In genomic region chr10:71213761-71214440, GRCh38 we compare ENCODE assay signal across 8 cellular contexts. TPM values are rescaled to one million over a fixed set of nuclear protein-coding genes. Genes with fewer than 3 reads are reported as not detected.
DNase-seq lines count a peak whose midpoint lies in the region; ATAC-seq and FAIRE-seq lines count a peak whose summit lies in the region.

No MANE protein-coding gene starts in this region.

- peak; percentile 16 for FAIRE-seq in HTR-8/SVneo (lab: Jason Lieb, UNC)

- H3K9ac ChIP-seq in muscle layer of colon (ENCODE audit: low read length) = no peak overlapping the region

- ATAC-seq in HG02938 (IDR thresholded peaks at IDR 0.05; ENCODE audit: unreplicated experiment) = no peak
- ATAC-seq in stimulated activated naive B cell treated with anti-CD40 and anti-IgM and Interleukin-4, amounts not matched to agents 10 μg/mL and 1 μg/mL and 100 μg/mL, for 72 hours (replicated peaks) = no peak

- H3K9me3 ChIP-seq in muscle layer of colon (ENCODE audit: low read length) = no peaks in the 10 kb centered on the region

- H3K4me1 ChIP-seq in muscle layer of colon (ENCODE audit: insufficient read depth, low read length) = peaks cover 31% of the 10 kb centered on the region

- DNase-seq in ACHN (peak; percentile 26), HTR-8/SVneo (ENCODE audit: insufficient read length, low spot score) (no peak), dermis blood vessel endothelial cell (peak; percentile 44)
- DNase-seq in activated naive CD4-positive, alpha-beta T cell treated with anti-CD3 and anti-CD28 coated beads for 36 hours = no peak
- DNase-seq in stimulated activated naive B cell treated with anti-CD40 and anti-IgM and Interleukin-4, amounts not matched to agents 10 μg/mL and 1 μg/mL and 100 μg/mL, for 72 hours = no peak
- no peak for DNase-seq in activated T-cell treated with anti-CD3 and anti-CD28 coated beads, Interleukin-2, amount 50 U/mL, for 1 hour

- in situ Hi-C loops in ACHN (cut with HindIII; ENCODE audit: low pct_ligation_motif_present, low pct_unique_long_range_greater_than_20kb, low sequenced_read_pairs) = no loop called here

- peaks cover 8 to 21% of the 10 kb centered on the region in 2 donors for H3K27me3 ChIP-seq in muscle layer of colon (ENCODE audit: control insufficient read depth in 1 of 2, insufficient read depth in 2 of 2, low read length in 2 of 2)

- intact Hi-C loops in activated naive CD4-positive, alpha-beta T cell treated with anti-CD3 and anti-CD28 coated beads for 36 hours (cut with micrococcal nuclease) = loop anchor here (10.0 kb wide), 1 partner anchor 1639 kb away; the partner anchor contains the start of gene NEUROG3

- peak overlapping the region; percentile 47 to 58 for H3K4me3 ChIP-seq in muscle layer of colon (ENCODE audit: low read depth in 1 of 2, low read length in 2 of 2)

- H3K27me3 Mint-ChIP-seq in activated naive CD4-positive, alpha-beta T cell treated with anti-CD3 and anti-CD28 coated beads for 36 hours (ENCODE audit: low read depth) = peaks cover 64% of the 10 kb centered on the region
- peaks cover 64 to 91% of the 10 kb centered on the region in 2 donors for H3K27me3 Mint-ChIP-seq in stimulated activated naive B cell treated with anti-CD40 and anti-IgM and Interleukin-4, amounts not matched to agents 10 μg/mL and 1 μg/mL and 100 μg/mL, for 72 hours

- no peaks in the 10 kb centered on the region for H3K9me3 Mint-ChIP-seq in activated naive CD4-positive, alpha-beta T cell treated with anti-CD3 and anti-CD28 coated beads for 36 hours
- no peaks in the 10 kb centered on the region for H3K9me3 Mint-ChIP-seq in stimulated activated naive B cell treated with anti-CD40 and anti-IgM and Interleukin-4, amounts not matched to agents 10 μg/mL and 1 μg/mL and 100 μg/mL, for 72 hours

- H3K27ac Mint-ChIP-seq in activated naive CD4-positive, alpha-beta T cell treated with anti-CD3 and anti-CD28 coated beads for 36 hours = no peak overlapping the region
- H3K27ac Mint-ChIP-seq in stimulated activated naive B cell treated with anti-CD40 and anti-IgM and Interleukin-4, amounts not matched to agents 10 μg/mL and 1 μg/mL and 100 μg/mL, for 72 hours = no peak overlapping the region

- no peak overlapping the region for H3K27ac ChIP-seq in muscle layer of colon (ENCODE audit: low read depth, low read length)

- H3K4me1 Mint-ChIP-seq in activated naive CD4-positive, alpha-beta T cell treated with anti-CD3 and anti-CD28 coated beads for 36 hours (ENCODE audit: low read depth) = peaks cover 12% of the 10 kb centered on the region
- H3K4me1 Mint-ChIP-seq in stimulated activated naive B cell treated with anti-CD40 and anti-IgM and Interleukin-4, amounts not matched to agents 10 μg/mL and 1 μg/mL and 100 μg/mL, for 72 hours = peaks cover 11 to 36% of the 10 kb centered on the region in 2 donors

- no peak overlapping the region for H3K4me3 Mint-ChIP-seq in activated naive CD4-positive, alpha-beta T cell treated with anti-CD3 and anti-CD28 coated beads for 36 hours
- no peak overlapping the region for H3K4me3 Mint-ChIP-seq in stimulated activated naive B cell treated with anti-CD40 and anti-IgM and Interleukin-4, amounts not matched to agents 10 μg/mL and 1 μg/mL and 100 μg/mL, for 72 hours

- no peaks in the 10 kb centered on the region for H3K36me3 Mint-ChIP-seq in activated naive CD4-positive, alpha-beta T cell treated with anti-CD3 and anti-CD28 coated beads for 36 hours (ENCODE audit: low read depth)
- H3K36me3 Mint-ChIP-seq in stimulated activated naive B cell treated with anti-CD40 and anti-IgM and Interleukin-4, amounts not matched to agents 10 μg/mL and 1 μg/mL and 100 μg/mL, for 72 hours = no peaks in the 10 kb centered on the region

- H3K36me3 ChIP-seq in muscle layer of colon (ENCODE audit: insufficient read depth, low read length) = no peaks in the 10 kb centered on the region

- CTCF ChIA-PET in activated naive CD4-positive, alpha-beta T cell treated with anti-CD3 and anti-CD28 coated beads for 36 hours (lab: Charles Lee) = no interaction called here

RNA-seq across cellular contexts. Expression of gene UNC5B, which starts 1.5 kb away (rescaled TPM):
- total RNA-seq in dermis blood vessel endothelial cell = 12.1 and 15.1 TPM in 2 replicates
- total RNA-seq in activated naive CD4-positive, alpha-beta T cell treated with anti-CD3 and anti-CD28 coated beads for 36 hours = under 1 TPM; 0.05 TPM

Comparison
In these comparisons a context has a peak if more than half of its experiments do, and no peak if none do; other contexts are left out.
1. DNase-seq: peak in ACHN (single experiment) and dermis blood vessel endothelial cell (single experiment); none in HTR-8/SVneo (single experiment), activated naive CD4-positive, alpha-beta T cell treated with anti-CD3 and anti-CD28 coated beads for 36 hours (single experiment), stimulated activated naive B cell treated with anti-CD40 and anti-IgM and Interleukin-4, amounts not matched to agents 10 μg/mL and 1 μg/mL and 100 μg/mL, for 72 hours (single experiment) and activated T-cell treated with anti-CD3 and anti-CD28 coated beads, Interleukin-2, amount 50 U/mL, for 1 hour (single experiment).
2. RNA of gene UNC5B, which starts 1.5 kb away (total RNA-seq): 12.1 to 15.1 TPM in dermis blood vessel endothelial cell; 0.05 TPM in activated naive CD4-positive, alpha-beta T cell treated with anti-CD3 and anti-CD28 coated beads for 36 hours; every median in the first group is over 10 times any median in the second.